ENCODE assay signal across 1 cellular context in genomic region chr10:74151057-74151878, GRCh38.
A peak's percentile ranks its signal among the peaks of the same experiment; 100 is the strongest.
TF ChIP-seq lines count a peak whose summit lies in the region.

ADK (plus strand) TSS chr10:74151221; CDS start chr10:74151279, 58 bp downstream.

TF ChIP-seq in H1, 55 proteins besides CTCF, POLR2A, EP300 and RAD21:
- TF ChIP-seq ZNF274 (IDR thresholded peaks at IDR 0.05; ENCODE audit: borderline replicate concordance, extremely low read depth, low read length) (no peak), SP4 (IDR thresholded peaks at IDR 0.05; ENCODE audit: low read length) (peak; percentile 67; the same call in 1 of the 2 replicates), GTF2F1 (IDR thresholded peaks at IDR 0.05; ENCODE audit: borderline replicate concordance, low read depth, low read length) (no peak), KDM4A (IDR thresholded peaks at IDR 0.05; ENCODE audit: low read depth, low read length, severe bottlenecking) (peak; percentile 75), ASH2L (IDR thresholded peaks at IDR 0.05; ENCODE audit: low read length) (peak; percentile 83), MAX (IDR thresholded peaks at IDR 0.05) (peak; percentile 73), TAF7 (optimal IDR thresholded peaks at IDR 0.05; ENCODE audit: borderline replicate concordance, low read depth, low read length) (peak; percentile 16), TBP (IDR thresholded peaks at IDR 0.05; ENCODE audit: low read depth, low read length) (peak; percentile 76), CBX8 (IDR thresholded peaks at IDR 0.05; ENCODE audit: borderline replicate concordance, low read depth, low read length) (no peak), TEAD4 (IDR thresholded peaks at IDR 0.05; ENCODE audit: low read depth, low read length) (no peak), HDAC2 (IDR thresholded peaks at IDR 0.05; ENCODE audit: borderline replicate concordance in 1 of 2, low read depth in 2 of 2, low read length in 2 of 2) (peak in 1 of 2 experiments; percentile 60; a peak in 1 of 4 replicates), PHF8 (conservative IDR thresholded peaks at IDR 0.05; ENCODE audit: low read depth, low read length) (peak; percentile 82), POLR2AphosphoS5 (IDR thresholded peaks at IDR 0.05; ENCODE audit: low read depth, low read length) (peak; percentile 90), JUN (IDR thresholded peaks at IDR 0.05; ENCODE audit: low read depth, low read length) (peak; percentile 49; the same call in 1 of the 2 replicates), SIN3A (conservative IDR thresholded peaks at IDR 0.05 in 1 of 2, IDR thresholded peaks at IDR 0.05 in 1 of 2; ENCODE audit: low read depth in 1 of 2, low read length in 2 of 2) (peak in 1 of 2 experiments; percentile 88; a peak in 2 of 4 replicates), RFX5 (IDR thresholded peaks at IDR 0.05; ENCODE audit: borderline replicate concordance, low read depth, low read length) (no peak), CHD7 (IDR thresholded peaks at IDR 0.05; ENCODE audit: insufficient replicate concordance, low read length) (no peak), MAFK (IDR thresholded peaks at IDR 0.05; ENCODE audit: low read depth, low read length) (no peak), RNF2 (IDR thresholded peaks at IDR 0.05; ENCODE audit: borderline replicate concordance, low read depth, low read length, missing control alignments, poor library complexity, severe bottlenecking) (no peak), RXRA (IDR thresholded peaks at IDR 0.05; ENCODE audit: insufficient read depth, low read depth, low read length) (no peak), YY1 (IDR thresholded peaks at IDR 0.05; ENCODE audit: low read depth, low read length) (0 out of 2 replicates have a peak, but pooled peaks have one; percentile 17), SIX5 (IDR thresholded peaks at IDR 0.05; ENCODE audit: low read depth, low read length) (no peak), CBX5 (IDR thresholded peaks at IDR 0.05; ENCODE audit: low read depth, low read length) (no peak), JUND (IDR thresholded peaks at IDR 0.05; ENCODE audit: low read length) (peak; percentile 3; the same call in 1 of the 2 replicates), FOSL1 (IDR thresholded peaks at IDR 0.05; ENCODE audit: insufficient read depth, low read depth, low read length) (no peak), KDM5A (IDR thresholded peaks at IDR 0.05; ENCODE audit: low read length) (no peak), TAF1 (IDR thresholded peaks at IDR 0.05; ENCODE audit: low read depth, low read length) (peak; percentile 89)
